15 cellular contexts compared by ENCODE assay signal in genomic region chr10:59814878-59815277, GRCh38.
"Had no signal": no experiment of that assay in that cellular context is flagged by ENCODE, and none has a peak within 500 bp of the region (broad histone marks: within the 10 kb centered on the region; RNA-seq: fewer than 3 reads in every experiment).

No MANE protein-coding gene starts in this region.

- H3K4me3 ChIP-seq: cardiac muscle cell, colonic mucosa, neural progenitor cell, ovary, thoracic aorta had no signal

- H3K4me3 Mint-ChIP-seq: activated CD4-positive, alpha-beta T cell treated with anti-CD3 and anti-CD28 coated beads for 36 hours; activated CD8-positive, alpha-beta T cell treated with anti-CD3 and anti-CD28 coated beads, Interleukin-2, amount 10 ng/mL, durations not matched to agents 7 days and 5 days; activated naive CD4-positive, alpha-beta T cell treated with anti-CD3 and anti-CD28 coated beads for 36 hours; neural progenitor cell; stimulated activated naive CD8-positive, alpha-beta T cell treated with anti-CD3 and anti-CD28 coated beads, Interleukin-15, amount 100 ng/mL, for 72 hours had no signal

- H3K9me3 ChIP-seq: colonic mucosa, ovary, thoracic aorta had no signal

- H3K27ac Mint-ChIP-seq: activated CD4-positive, alpha-beta T cell treated with anti-CD3 and anti-CD28 coated beads for 36 hours; activated CD8-positive, alpha-beta T cell treated with anti-CD3 and anti-CD28 coated beads, Interleukin-2, amount 10 ng/mL, durations not matched to agents 7 days and 5 days; activated naive CD4-positive, alpha-beta T cell treated with anti-CD3 and anti-CD28 coated beads for 36 hours; neural progenitor cell; stimulated activated naive CD8-positive, alpha-beta T cell treated with anti-CD3 and anti-CD28 coated beads, Interleukin-15, amount 100 ng/mL, for 72 hours had no signal

- H3K36me3 ChIP-seq: colonic mucosa, ovary had no signal

- H3K9ac ChIP-seq: neural progenitor cell had no signal

- H3K27me3 Mint-ChIP-seq: activated CD4-positive, alpha-beta T cell treated with anti-CD3 and anti-CD28 coated beads for 36 hours; stimulated activated naive CD8-positive, alpha-beta T cell treated with anti-CD3 and anti-CD28 coated beads, Interleukin-15, amount 100 ng/mL, for 72 hours had no signal

- H2AFZ ChIP-seq: neural progenitor cell had no signal

- H3K27me3 ChIP-seq: cardiac muscle cell, colonic mucosa, neural progenitor cell, ovary had no signal

- H3K4me1 ChIP-seq: colonic mucosa had no signal

- H3K9me3 Mint-ChIP-seq: activated naive CD4-positive, alpha-beta T cell treated with anti-CD3 and anti-CD28 coated beads for 36 hours; neural progenitor cell; stimulated activated naive CD8-positive, alpha-beta T cell treated with anti-CD3 and anti-CD28 coated beads, Interleukin-15, amount 100 ng/mL, for 72 hours had no signal

- DNase-seq: activated CD4-positive, alpha-beta T cell treated with anti-CD3 and anti-CD28 coated beads for 36 hours; activated CD8-positive, alpha-beta memory T cell treated with anti-CD3 and anti-CD28 coated beads, Interleukin-2, amount 50 U/mL, for 48 hours; activated CD8-positive, alpha-beta T cell treated with anti-CD3 and anti-CD28 coated beads, Interleukin-2, amount 10 ng/mL, durations not matched to agents 7 days and 5 days; activated naive CD4-positive, alpha-beta T cell treated with anti-CD3 and anti-CD28 coated beads for 36 hours; colonic mucosa; effector CD4-positive, alpha-beta T cell; stimulated activated CD4-positive, alpha-beta T cell treated with anti-CD3 and anti-CD28 coated beads, Interleukin-2, amount 100 ng/mL, for 48 hours; stimulated activated naive CD8-positive, alpha-beta T cell treated with anti-CD3 and anti-CD28 coated beads, Interleukin-15, amount 100 ng/mL, for 72 hours; T1000; WERI-Rb-1 had no signal

- FAIRE-seq: frontal cortex had no signal

- H3K4me2 ChIP-seq: neural progenitor cell had no signal

- ATAC-seq: activated CD4-positive, alpha-beta T cell treated with anti-CD3 and anti-CD28 coated beads for 36 hours; activated CD8-positive, alpha-beta T cell treated with anti-CD3 and anti-CD28 coated beads, Interleukin-2, amount 10 ng/mL, durations not matched to agents 7 days and 5 days; stimulated activated naive CD8-positive, alpha-beta T cell treated with anti-CD3 and anti-CD28 coated beads, Interleukin-15, amount 100 ng/mL, for 72 hours had no signal

- H3K27ac ChIP-seq: cardiac muscle cell, colonic mucosa, neural progenitor cell, thoracic aorta, WERI-Rb-1 had no signal
